1 cellular context compared by ENCODE assay signal in the genomic region with DNA sequence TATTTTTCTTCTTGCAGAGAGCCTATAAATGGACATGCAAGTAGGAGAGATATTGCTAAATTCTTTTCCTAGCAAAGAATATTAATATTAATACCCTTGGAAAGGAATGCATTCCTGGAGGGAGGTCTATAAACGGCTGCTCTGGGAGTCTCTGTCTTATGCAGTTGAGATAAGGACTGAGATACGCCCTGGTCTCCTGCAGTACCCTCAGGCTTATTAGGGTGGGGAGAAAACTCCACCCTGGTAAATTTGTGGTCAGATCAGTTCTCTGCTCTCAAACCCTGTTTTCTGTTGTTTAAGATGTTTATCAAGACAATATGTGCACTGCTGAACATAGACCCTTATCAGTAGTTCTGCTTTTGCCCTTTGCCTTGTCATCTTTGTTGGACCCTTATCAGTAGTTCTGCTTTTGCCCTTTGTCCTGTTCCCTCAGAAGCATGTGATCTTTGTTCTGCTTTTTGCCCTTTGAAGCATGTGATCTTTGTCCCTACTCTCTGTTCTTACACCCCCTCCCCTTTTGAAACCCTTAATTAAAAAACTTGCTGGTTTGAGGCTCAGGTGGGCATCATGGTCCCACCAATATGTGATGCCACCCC.
TF ChIP-seq lines count a peak whose summit lies in the region.
"Not testable (repeated sequence)": the region's sequence is repeated elsewhere in the genome, so short reads cannot be mapped to it uniquely, and the experiment has no call there.

No MANE protein-coding gene starts in this region.

TF ChIP-seq in K562, 482 proteins besides CTCF, POLR2A, EP300 and RAD21:
- TF ChIP-seq SOX6 (IDR thresholded peaks at IDR 0.05) (peak; percentile 94), SMARCE1 (IDR thresholded peaks at IDR 0.05) (peak; percentile 71; the same call in 1 of the 2 replicates), ARID1B (IDR thresholded peaks at IDR 0.05) (peak; percentile 40; the same call in 1 of the 2 replicates), NR2C1 (IDR thresholded peaks at IDR 0.05) (peak; percentile 46; the same call in 1 of the 2 replicates), NR2C1 (tag; IDR thresholded peaks at IDR 0.05) (peak; percentile 43; the same call in 1 of the 2 replicates), NR2C2 (tag; IDR thresholded peaks at IDR 0.05) (peak; percentile 32; the same call in 1 of the 2 replicates), MTA1 (IDR thresholded peaks at IDR 0.05; ENCODE audit: borderline replicate concordance) (peak; percentile 52; the same call in 1 of the 2 replicates), ZBTB17 (CRISPR knock-in tag; IDR thresholded peaks at IDR 0.05) (0 out of 2 replicates have a peak, but pooled peaks have one; percentile 40), L3MBTL2 (IDR thresholded peaks at IDR 0.05) (0 out of 2 replicates have a peak, but pooled peaks have one; percentile 26), ESRRA (IDR thresholded peaks at IDR 0.05; ENCODE audit: borderline replicate concordance, low read depth) (peak; percentile 45; the same call in 1 of the 2 replicates), TRIM24 (IDR thresholded peaks at IDR 0.05) (peak; percentile 69 to 82)
- TF ChIP-seq, protein P1, sequence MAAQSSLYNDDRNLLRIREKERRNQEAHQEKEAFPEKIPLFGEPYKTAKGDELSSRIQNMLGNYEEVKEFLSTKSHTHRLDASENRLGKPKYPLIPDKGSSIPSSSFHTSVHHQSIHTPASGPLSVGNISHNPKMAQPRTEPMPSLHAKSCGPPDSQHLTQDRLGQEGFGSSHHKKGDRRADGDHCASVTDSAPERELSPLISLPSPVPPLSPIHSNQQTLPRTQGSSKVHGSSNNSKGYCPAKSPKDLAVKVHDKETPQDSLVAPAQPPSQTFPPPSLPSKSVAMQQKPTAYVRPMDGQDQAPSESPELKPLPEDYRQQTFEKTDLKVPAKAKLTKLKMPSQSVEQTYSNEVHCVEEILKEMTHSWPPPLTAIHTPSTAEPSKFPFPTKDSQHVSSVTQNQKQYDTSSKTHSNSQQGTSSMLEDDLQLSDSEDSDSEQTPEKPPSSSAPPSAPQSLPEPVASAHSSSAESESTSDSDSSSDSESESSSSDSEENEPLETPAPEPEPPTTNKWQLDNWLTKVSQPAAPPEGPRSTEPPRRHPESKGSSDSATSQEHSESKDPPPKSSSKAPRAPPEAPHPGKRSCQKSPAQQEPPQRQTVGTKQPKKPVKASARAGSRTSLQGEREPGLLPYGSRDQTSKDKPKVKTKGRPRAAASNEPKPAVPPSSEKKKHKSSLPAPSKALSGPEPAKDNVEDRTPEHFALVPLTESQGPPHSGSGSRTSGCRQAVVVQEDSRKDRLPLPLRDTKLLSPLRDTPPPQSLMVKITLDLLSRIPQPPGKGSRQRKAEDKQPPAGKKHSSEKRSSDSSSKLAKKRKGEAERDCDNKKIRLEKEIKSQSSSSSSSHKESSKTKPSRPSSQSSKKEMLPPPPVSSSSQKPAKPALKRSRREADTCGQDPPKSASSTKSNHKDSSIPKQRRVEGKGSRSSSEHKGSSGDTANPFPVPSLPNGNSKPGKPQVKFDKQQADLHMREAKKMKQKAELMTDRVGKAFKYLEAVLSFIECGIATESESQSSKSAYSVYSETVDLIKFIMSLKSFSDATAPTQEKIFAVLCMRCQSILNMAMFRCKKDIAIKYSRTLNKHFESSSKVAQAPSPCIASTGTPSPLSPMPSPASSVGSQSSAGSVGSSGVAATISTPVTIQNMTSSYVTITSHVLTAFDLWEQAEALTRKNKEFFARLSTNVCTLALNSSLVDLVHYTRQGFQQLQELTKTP (IDR thresholded peaks at IDR 0.05; ENCODE audit: low read depth in 1 of 2, partially characterized antibody in 2 of 2), result peak in 1 of 2 experiments; percentile 31
- TF ChIP-seq NR2C2 (CRISPR knock-in tag; IDR thresholded peaks at IDR 0.05), result not testable (repeated sequence)
- TF ChIP-seq, protein P2, sequence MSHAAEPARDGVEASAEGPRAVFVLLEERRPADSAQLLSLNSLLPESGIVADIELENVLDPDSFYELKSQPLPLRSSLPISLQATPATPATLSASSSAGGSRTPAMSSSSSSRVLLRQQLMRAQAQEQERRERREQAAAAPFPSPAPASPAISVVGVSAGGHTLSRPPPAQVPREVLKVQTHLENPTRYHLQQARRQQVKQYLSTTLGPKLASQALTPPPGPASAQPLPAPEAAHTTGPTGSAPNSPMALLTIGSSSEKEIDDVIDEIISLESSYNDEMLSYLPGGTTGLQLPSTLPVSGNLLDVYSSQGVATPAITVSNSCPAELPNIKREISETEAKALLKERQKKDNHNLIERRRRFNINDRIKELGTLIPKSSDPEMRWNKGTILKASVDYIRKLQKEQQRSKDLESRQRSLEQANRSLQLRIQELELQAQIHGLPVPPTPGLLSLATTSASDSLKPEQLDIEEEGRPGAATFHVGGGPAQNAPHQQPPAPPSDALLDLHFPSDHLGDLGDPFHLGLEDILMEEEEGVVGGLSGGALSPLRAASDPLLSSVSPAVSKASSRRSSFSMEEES (CRISPR knock-in tag; IDR thresholded peaks at IDR 0.05), result peak; percentile 25; the same call in 1 of the 2 replicates
- TF ChIP-seq, protein P3, sequence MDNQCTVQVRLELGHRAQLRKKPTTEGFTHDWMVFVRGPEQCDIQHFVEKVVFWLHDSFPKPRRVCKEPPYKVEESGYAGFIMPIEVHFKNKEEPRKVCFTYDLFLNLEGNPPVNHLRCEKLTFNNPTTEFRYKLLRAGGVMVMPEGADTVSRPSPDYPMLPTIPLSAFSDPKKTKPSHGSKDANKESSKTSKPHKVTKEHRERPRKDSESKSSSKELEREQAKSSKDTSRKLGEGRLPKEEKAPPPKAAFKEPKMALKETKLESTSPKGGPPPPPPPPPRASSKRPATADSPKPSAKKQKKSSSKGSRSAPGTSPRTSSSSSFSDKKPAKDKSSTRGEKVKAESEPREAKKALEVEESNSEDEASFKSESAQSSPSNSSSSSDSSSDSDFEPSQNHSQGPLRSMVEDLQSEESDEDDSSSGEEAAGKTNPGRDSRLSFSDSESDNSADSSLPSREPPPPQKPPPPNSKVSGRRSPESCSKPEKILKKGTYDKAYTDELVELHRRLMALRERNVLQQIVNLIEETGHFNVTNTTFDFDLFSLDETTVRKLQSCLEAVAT (IDR thresholded peaks at IDR 0.05), result peak in 1 of 2 experiments; percentile 27; a peak in 1 of 4 replicates
